9 cellular contexts compared by ENCODE assay signal in the genomic region with DNA sequence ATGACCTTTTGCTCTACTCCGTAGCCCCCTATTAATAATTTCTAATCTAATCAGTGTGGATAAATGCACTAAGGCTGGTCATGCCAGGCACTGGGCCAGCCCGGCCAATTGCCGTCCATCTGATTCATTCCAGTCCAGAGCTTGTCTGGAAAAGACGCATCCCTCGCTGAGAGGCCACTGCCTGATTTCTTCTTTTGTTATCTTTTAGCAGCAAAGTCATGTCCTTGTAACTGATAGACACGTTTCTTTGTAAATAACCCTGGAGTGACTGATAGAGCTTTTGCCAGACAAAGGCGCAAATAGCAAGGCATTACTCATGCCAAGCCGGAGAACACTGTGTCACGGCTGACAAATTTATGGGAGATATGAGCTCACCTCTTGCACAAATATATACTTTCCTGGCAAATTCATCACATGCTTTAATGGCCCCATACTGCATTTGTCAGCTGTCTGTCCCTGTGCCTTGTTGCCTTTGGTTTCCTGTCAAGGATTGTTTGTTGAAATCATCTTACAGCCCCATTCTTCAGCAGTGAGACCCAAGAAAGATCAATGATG.
DNase-seq lines count a peak whose midpoint lies in the region; ATAC-seq, FAIRE-seq and TF ChIP-seq lines count a peak whose summit lies in the region.
"Had no signal": no experiment of that assay in that cellular context is flagged by ENCODE, and none has a peak within 500 bp of the region (broad histone marks: within the 10 kb centered on the region; RNA-seq: fewer than 3 reads in every experiment).

No MANE protein-coding gene starts in this region.

- no TSS peak for BruUV-seq in endothelial cell of umbilical vein (replicated peaks; lab: Mats Ljungman, UMichigan)

- intact Hi-C loops in endothelial cell of umbilical vein (cut with micrococcal nuclease) (loop anchor here (1.0 to 10.0 kb wide), 5 partner anchors 58 to 977 kb away; no protein-coding TSS in a partner anchor), mucosa of descending colon (cut with DNase I, micrococcal nuclease) (no loop called here)

- no peaks in the 10 kb centered on the region for H3K4me1 Mint-ChIP-seq in osteocyte (ENCODE audit: unreplicated experiment)

- H3K79me2 ChIP-seq in endothelial cell of umbilical vein (ENCODE audit: control insufficient read depth, insufficient read depth, low read length), result no peaks in the 10 kb centered on the region

- peak overlapping the region; percentile 54 for H2AFZ ChIP-seq in endothelial cell of umbilical vein (ENCODE audit: low read depth, low read length)

- POLR2A ChIA-PET in endothelial cell of umbilical vein (lab: Charles Lee), result no interaction called here

- H3K27ac ChIP-seq in endothelial cell of umbilical vein (ENCODE audit: insufficient read depth, low read depth, low read length), result peak overlapping the region; percentile 92

- no peak for TF ChIP-seq CTCF in BE2C (IDR thresholded peaks at IDR 0.05; ENCODE audit: low read depth, low read length)
- TF ChIP-seq CTCF in endothelial cell of umbilical vein (IDR thresholded peaks at IDR 0.05; ENCODE audit: extremely low read depth in 1 of 2, insufficient read depth in 1 of 2, low read depth in 1 of 2, low read length in 2 of 2), result no peak
- no peak for TF ChIP-seq CTCF in mucosa of descending colon (IDR thresholded peaks at IDR 0.05)
- TF ChIP-seq CTCF in osteocyte (IDR thresholded peaks at IDR 0.05), result no peak

- no peak overlapping the region for H3K4me3 Mint-ChIP-seq in osteocyte (ENCODE audit: unreplicated experiment)

- H3K4me2 ChIP-seq in endothelial cell of umbilical vein (ENCODE audit: insufficient read depth, low read length), result peak overlapping the region; percentile 71

- H3K4me3 ChIP-seq in BE2C (ENCODE audit: low read depth, low read length) (no peak overlapping the region), endothelial cell of umbilical vein (replicated peaks in 1 of 3; ENCODE audit: insufficient read depth in 1 of 3, low read depth in 1 of 3, low read length in 3 of 3) (peak overlapping the region in 1 of 3 experiments; percentile 8), mucosa of descending colon (no peak overlapping the region)

- CTCF ChIA-PET in endothelial cell of umbilical vein (lab: Charles Lee), result interaction anchor here (0.9 to 2.0 kb wide), 8 partner anchors 14 to 470 kb away, joined by 3 to 8 read pairs (median 4); no protein-coding TSS in a partner anchor

- peaks cover 3% of the 10 kb centered on the region for H3K27me3 Mint-ChIP-seq in osteocyte (ENCODE audit: unreplicated experiment)

- H4K20me1 ChIP-seq in endothelial cell of umbilical vein (replicated peaks; ENCODE audit: control insufficient read depth, extremely low read depth, insufficient read depth, low read length), result no peaks in the 10 kb centered on the region

- H3K9ac ChIP-seq in endothelial cell of umbilical vein (replicated peaks; ENCODE audit: extremely low read depth, insufficient read depth, low read length), result peak overlapping the region; percentile 68

- H3K36me3 ChIP-seq in BE2C (no peaks in the 10 kb centered on the region), endothelial cell of umbilical vein (ENCODE audit: control insufficient read depth in 2 of 2, extremely low read depth in 1 of 2, insufficient read depth in 2 of 2, low read length in 2 of 2) (no peaks in the 10 kb centered on the region), mucosa of descending colon (ENCODE audit: low read depth) (no peaks in the 10 kb centered on the region)

- no peaks in the 10 kb centered on the region for H3K9me3 Mint-ChIP-seq in osteocyte (ENCODE audit: unreplicated experiment)

- dilution Hi-C loops in endothelial cell of umbilical vein (cut with MboI; ENCODE audit: extremely low pct_ligation_motif_present, low sequenced_read_pairs), result no loop called here

- peak; percentile 81 for FAIRE-seq in endothelial cell of umbilical vein (lab: Jason Lieb, UNC)

- no peaks in the 10 kb centered on the region for H3K27me3 ChIP-seq in BE2C
- H3K27me3 ChIP-seq in endothelial cell of umbilical vein (ENCODE audit: control insufficient read depth in 2 of 2, insufficient read depth in 2 of 2, low read length in 2 of 2), result no peaks in the 10 kb centered on the region

- peaks cover 13% of the 10 kb centered on the region for H3K4me1 ChIP-seq in BE2C
- H3K4me1 ChIP-seq in endothelial cell of umbilical vein (ENCODE audit: control insufficient read depth, extremely low read depth, insufficient read depth, low read length), result peaks cover 32% of the 10 kb centered on the region
- H3K4me1 ChIP-seq in mucosa of descending colon (ENCODE audit: low read depth), result no peaks in the 10 kb centered on the region

- in situ Hi-C loops in KBM-7 (cut with MboI; ENCODE audit: low pct_unique_long_range_greater_than_20kb, low sequenced_read_pairs), result no loop called here

- H3K9me1 ChIP-seq in endothelial cell of umbilical vein (replicated peaks; ENCODE audit: control insufficient read depth, extremely low read depth, insufficient read depth, low read length), result no peaks in the 10 kb centered on the region

- no peak overlapping the region for H3K27ac Mint-ChIP-seq in osteocyte (ENCODE audit: unreplicated experiment)

- peak; percentile 82 for DNase-seq in BE2C
- peak; percentile 21 for DNase-seq in NCI-H2227 treated with DMSO at 0.1 percent for 48 hours (lab: John Stamatoyannopoulos, UW)
- DNase-seq in endothelial cell of umbilical vein (ENCODE audit: low read depth, low spot score), result peak; percentile 95
- DNase-seq in mucosa of descending colon, result peak in 1 of 3 donors; percentile 4
- no peak for DNase-seq in KBM-7
- DNase-seq in osteocyte (ENCODE audit: extremely low spot score, unreplicated experiment), result no peak
- no peak for DNase-seq in activated gamma-delta T cell treated with Interleukin-2 at 50 U/mL for 16 hours
- DNase-seq in activated CD4-positive, alpha-beta T cell treated with anti-CD3 and anti-CD28 coated beads for 4 hours, result no peak
- DNase-seq: NCI-H524 had no signal

- peak; percentile 42 for TF ChIP-seq POLR2A in endothelial cell of umbilical vein (IDR thresholded peaks at IDR 0.05; ENCODE audit: low read depth, low read length)

- ATAC-seq in mucosa of descending colon, result peak; percentile 89

- H3K36me3 Mint-ChIP-seq in osteocyte (ENCODE audit: unreplicated experiment), result no peaks in the 10 kb centered on the region

- H3K9me3 ChIP-seq in BE2C, result no peaks in the 10 kb centered on the region
- H3K9me3 ChIP-seq in endothelial cell of umbilical vein (replicated peaks; ENCODE audit: control insufficient read depth, insufficient read depth, low read length), result no peaks in the 10 kb centered on the region
- H3K9me3 ChIP-seq in mucosa of descending colon, result no peaks in the 10 kb centered on the region

TF ChIP-seq in endothelial cell of umbilical vein, 7 proteins besides CTCF, POLR2A, EP300 and RAD21:
- peak; percentile 96 for TF ChIP-seq FOS (IDR thresholded peaks at IDR 0.05; ENCODE audit: borderline replicate concordance, insufficient read depth, low read length)
- peak; percentile 84 for TF ChIP-seq POLR2AphosphoS5 (IDR thresholded peaks at IDR 0.05; ENCODE audit: insufficient read depth, low read depth, low read length)
- peak; percentile 95 for TF ChIP-seq GATA2 (IDR thresholded peaks at IDR 0.05; ENCODE audit: insufficient read depth, insufficient read length, low read depth, low read length)
- no peak for TF ChIP-seq MYC (IDR thresholded peaks at IDR 0.05; ENCODE audit: low read depth, low read length)
- peak; percentile 91 for TF ChIP-seq JUN (IDR thresholded peaks at IDR 0.05; ENCODE audit: borderline replicate concordance, insufficient read depth, insufficient read length, low read depth)
- TF ChIP-seq, protein P1, sequence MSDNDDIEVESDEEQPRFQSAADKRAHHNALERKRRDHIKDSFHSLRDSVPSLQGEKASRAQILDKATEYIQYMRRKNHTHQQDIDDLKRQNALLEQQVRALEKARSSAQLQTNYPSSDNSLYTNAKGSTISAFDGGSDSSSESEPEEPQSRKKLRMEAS (IDR thresholded peaks at IDR 0.05; ENCODE audit: insufficient read depth, insufficient read length), result no peak

Comparison
In these comparisons a context has a peak if more than half of its experiments do, and no peak if none do; other contexts are left out.
1. DNase-seq: peak in BE2C (single experiment), NCI-H2227 treated with DMSO at 0.1 percent for 48 hours (single experiment) and endothelial cell of umbilical vein (single experiment); none in KBM-7 (single experiment), osteocyte (single experiment), activated gamma-delta T cell treated with Interleukin-2 at 50 U/mL for 16 hours (single experiment) and activated CD4-positive, alpha-beta T cell treated with anti-CD3 and anti-CD28 coated beads for 4 hours (0 of 2).